In genomic region chr5:173327948-173328895, GRCh38 we compare ENCODE assay signal across 1 cellular context.
TF ChIP-seq lines count a peak whose summit lies in the region.

A gene with protein sequence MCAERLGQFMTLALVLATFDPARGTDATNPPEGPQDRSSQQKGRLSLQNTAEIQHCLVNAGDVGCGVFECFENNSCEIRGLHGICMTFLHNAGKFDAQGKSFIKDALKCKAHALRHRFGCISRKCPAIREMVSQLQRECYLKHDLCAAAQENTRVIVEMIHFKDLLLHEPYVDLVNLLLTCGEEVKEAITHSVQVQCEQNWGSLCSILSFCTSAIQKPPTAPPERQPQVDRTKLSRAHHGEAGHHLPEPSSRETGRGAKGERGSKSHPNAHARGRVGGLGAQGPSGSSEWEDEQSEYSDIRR (minus strand): TSS chr5:173328414. CDS start chr5:173328193, 221 bp downstream.

TF ChIP-seq in K562, 482 proteins besides CTCF, POLR2A, EP300 and RAD21 (continued from another document and continues in another):
- TF ChIP-seq, protein P1, sequence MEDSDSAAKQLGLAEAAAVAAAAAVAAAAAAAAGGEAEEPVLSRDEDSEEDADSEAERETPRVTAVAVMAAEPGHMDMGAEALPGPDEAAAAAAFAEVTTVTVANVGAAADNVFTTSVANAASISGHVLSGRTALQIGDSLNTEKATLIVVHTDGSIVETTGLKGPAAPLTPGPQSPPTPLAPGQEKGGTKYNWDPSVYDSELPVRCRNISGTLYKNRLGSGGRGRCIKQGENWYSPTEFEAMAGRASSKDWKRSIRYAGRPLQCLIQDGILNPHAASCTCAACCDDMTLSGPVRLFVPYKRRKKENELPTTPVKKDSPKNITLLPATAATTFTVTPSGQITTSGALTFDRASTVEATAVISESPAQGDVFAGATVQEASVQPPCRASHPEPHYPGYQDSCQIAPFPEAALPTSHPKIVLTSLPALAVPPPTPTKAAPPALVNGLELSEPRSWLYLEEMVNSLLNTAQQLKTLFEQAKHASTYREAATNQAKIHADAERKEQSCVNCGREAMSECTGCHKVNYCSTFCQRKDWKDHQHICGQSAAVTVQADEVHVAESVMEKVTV (CRISPR knock-in tag; IDR thresholded peaks at IDR 0.05): no peak
- TF ChIP-seq, protein P2, sequence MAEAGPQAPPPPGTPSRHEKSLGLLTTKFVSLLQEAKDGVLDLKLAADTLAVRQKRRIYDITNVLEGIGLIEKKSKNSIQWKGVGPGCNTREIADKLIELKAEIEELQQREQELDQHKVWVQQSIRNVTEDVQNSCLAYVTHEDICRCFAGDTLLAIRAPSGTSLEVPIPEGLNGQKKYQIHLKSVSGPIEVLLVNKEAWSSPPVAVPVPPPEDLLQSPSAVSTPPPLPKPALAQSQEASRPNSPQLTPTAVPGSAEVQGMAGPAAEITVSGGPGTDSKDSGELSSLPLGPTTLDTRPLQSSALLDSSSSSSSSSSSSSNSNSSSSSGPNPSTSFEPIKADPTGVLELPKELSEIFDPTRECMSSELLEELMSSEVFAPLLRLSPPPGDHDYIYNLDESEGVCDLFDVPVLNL (CRISPR knock-in tag; IDR thresholded peaks at IDR 0.05; ENCODE audit: low read depth): no peak
- TF ChIP-seq GABPB2 (CRISPR knock-in tag; conservative IDR thresholded peaks at IDR 0.05) (no peak), ELF1 (tag; IDR thresholded peaks at IDR 0.05) (peak; percentile 50), ZNF224 (CRISPR knock-in tag; IDR thresholded peaks at IDR 0.05) (peak; percentile 74; the same call in 1 of the 2 replicates), TSHZ1 (CRISPR knock-in tag; IDR thresholded peaks at IDR 0.05) (no peak), NUFIP1 (IDR thresholded peaks at IDR 0.05; ENCODE audit: partially characterized antibody) (no peak), MYC (IDR thresholded peaks at IDR 0.05; ENCODE audit: low read depth, low read length) (peak; percentile 67; the same call in 1 of the 2 replicates), MYC (CRISPR knock-in tag; IDR thresholded peaks at IDR 0.05; ENCODE audit: borderline replicate concordance, low read depth) (no peak), YY1 (IDR thresholded peaks at IDR 0.05; ENCODE audit: borderline replicate concordance in 1 of 3, control insufficient read depth in 1 of 3, extremely low read depth in 1 of 3, insufficient read depth in 3 of 3, insufficient read length in 1 of 3, insufficient replicate concordance in 2 of 3, low read depth in 1 of 3, low read length in 2 of 3) (peak in 1 of 3 experiments; percentile 15), RB1 (IDR thresholded peaks at IDR 0.05; ENCODE audit: low read depth) (0 out of 2 replicates have a peak, but pooled peaks have one; percentile 32), BCL6 (CRISPR knock-in tag; IDR thresholded peaks at IDR 0.05) (no peak), SMC3 (conservative IDR thresholded peaks at IDR 0.05; ENCODE audit: insufficient read depth, low read depth, low read length) (0 out of 2 replicates have a peak, but pooled peaks have one; percentile 1), ZNF121 (CRISPR knock-in tag; conservative IDR thresholded peaks at IDR 0.05) (no peak), RBFOX2 (IDR thresholded peaks at IDR 0.05; ENCODE audit: low read depth, low read length) (peak; percentile 92), ZNF445 (CRISPR knock-in tag; IDR thresholded peaks at IDR 0.05; ENCODE audit: low read depth) (no peak), HSF4 (CRISPR knock-in tag; IDR thresholded peaks at IDR 0.05; ENCODE audit: borderline replicate concordance) (no peak), CREM (IDR thresholded peaks at IDR 0.05; ENCODE audit: low read depth) (peak; percentile 44), ZNF695 (CRISPR knock-in tag; IDR thresholded peaks at IDR 0.05) (no peak), MEF2D (tag; conservative IDR thresholded peaks at IDR 0.05; ENCODE audit: low read depth) (no peak), HNRNPLL (IDR thresholded peaks at IDR 0.05; ENCODE audit: low read depth, low read length, poor library complexity, severe bottlenecking) (peak; percentile 75), U2AF1 (optimal IDR thresholded peaks at IDR 0.05; ENCODE audit: low read depth, low read length) (no peak), ZNF175 (CRISPR knock-in tag; IDR thresholded peaks at IDR 0.05; ENCODE audit: low read depth) (no peak), ZNF444 (CRISPR knock-in tag; IDR thresholded peaks at IDR 0.05) (no peak), PATZ1 (CRISPR knock-in tag; IDR thresholded peaks at IDR 0.05; ENCODE audit: borderline replicate concordance) (no peak), KLF13 (tag; IDR thresholded peaks at IDR 0.05; ENCODE audit: borderline replicate concordance, low read depth) (no peak), CREBBP (IDR thresholded peaks at IDR 0.05; ENCODE audit: low read depth, low read length) (no peak), FOXK2 (conservative IDR thresholded peaks at IDR 0.05 in 1 of 2, IDR thresholded peaks at IDR 0.05 in 1 of 2; ENCODE audit: low read depth in 2 of 2) (peak; percentile 92 to 95), RAD51 (IDR thresholded peaks at IDR 0.05; ENCODE audit: borderline replicate concordance, low read depth) (peak; percentile 70; the same call in 1 of the 2 replicates), ZNF57 (CRISPR knock-in tag; IDR thresholded peaks at IDR 0.05) (no peak), PHB (CRISPR knock-in tag; IDR thresholded peaks at IDR 0.05) (0 out of 2 replicates have a peak, but pooled peaks have one; percentile 45), NFE2 (IDR thresholded peaks at IDR 0.05; ENCODE audit: low read depth) (no peak), JUND (IDR thresholded peaks at IDR 0.05; ENCODE audit: borderline replicate concordance, low read depth, low read length) (no peak), JUND (tag; IDR thresholded peaks at IDR 0.05; ENCODE audit: borderline replicate concordance, low read depth, low read length) (peak; percentile 31; the same call in 1 of the 3 replicates), TFAM (CRISPR knock-in tag; conservative IDR thresholded peaks at IDR 0.05) (no peak), CBX1 (IDR thresholded peaks at IDR 0.05; ENCODE audit: low read depth) (0 out of 2 replicates have a peak, but pooled peaks have one; percentile 28)
- TF ChIP-seq, protein P3, sequence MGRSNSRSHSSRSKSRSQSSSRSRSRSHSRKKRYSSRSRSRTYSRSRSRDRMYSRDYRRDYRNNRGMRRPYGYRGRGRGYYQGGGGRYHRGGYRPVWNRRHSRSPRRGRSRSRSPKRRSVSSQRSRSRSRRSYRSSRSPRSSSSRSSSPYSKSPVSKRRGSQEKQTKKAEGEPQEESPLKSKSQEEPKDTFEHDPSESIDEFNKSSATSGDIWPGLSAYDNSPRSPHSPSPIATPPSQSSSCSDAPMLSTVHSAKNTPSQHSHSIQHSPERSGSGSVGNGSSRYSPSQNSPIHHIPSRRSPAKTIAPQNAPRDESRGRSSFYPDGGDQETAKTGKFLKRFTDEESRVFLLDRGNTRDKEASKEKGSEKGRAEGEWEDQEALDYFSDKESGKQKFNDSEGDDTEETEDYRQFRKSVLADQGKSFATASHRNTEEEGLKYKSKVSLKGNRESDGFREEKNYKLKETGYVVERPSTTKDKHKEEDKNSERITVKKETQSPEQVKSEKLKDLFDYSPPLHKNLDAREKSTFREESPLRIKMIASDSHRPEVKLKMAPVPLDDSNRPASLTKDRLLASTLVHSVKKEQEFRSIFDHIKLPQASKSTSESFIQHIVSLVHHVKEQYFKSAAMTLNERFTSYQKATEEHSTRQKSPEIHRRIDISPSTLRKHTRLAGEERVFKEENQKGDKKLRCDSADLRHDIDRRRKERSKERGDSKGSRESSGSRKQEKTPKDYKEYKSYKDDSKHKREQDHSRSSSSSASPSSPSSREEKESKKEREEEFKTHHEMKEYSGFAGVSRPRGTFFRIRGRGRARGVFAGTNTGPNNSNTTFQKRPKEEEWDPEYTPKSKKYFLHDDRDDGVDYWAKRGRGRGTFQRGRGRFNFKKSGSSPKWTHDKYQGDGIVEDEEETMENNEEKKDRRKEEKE (IDR thresholded peaks at IDR 0.05; ENCODE audit: borderline replicate concordance in 1 of 2, control insufficient read depth in 1 of 2, low read depth in 2 of 2, low read length in 1 of 2): no peak
- TF ChIP-seq, protein P4, sequence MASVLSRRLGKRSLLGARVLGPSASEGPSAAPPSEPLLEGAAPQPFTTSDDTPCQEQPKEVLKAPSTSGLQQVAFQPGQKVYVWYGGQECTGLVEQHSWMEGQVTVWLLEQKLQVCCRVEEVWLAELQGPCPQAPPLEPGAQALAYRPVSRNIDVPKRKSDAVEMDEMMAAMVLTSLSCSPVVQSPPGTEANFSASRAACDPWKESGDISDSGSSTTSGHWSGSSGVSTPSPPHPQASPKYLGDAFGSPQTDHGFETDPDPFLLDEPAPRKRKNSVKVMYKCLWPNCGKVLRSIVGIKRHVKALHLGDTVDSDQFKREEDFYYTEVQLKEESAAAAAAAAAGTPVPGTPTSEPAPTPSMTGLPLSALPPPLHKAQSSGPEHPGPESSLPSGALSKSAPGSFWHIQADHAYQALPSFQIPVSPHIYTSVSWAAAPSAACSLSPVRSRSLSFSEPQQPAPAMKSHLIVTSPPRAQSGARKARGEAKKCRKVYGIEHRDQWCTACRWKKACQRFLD (CRISPR knock-in tag; IDR thresholded peaks at IDR 0.05): peak; percentile 50; the same call in 1 of the 2 replicates
- TF ChIP-seq, protein P5, sequence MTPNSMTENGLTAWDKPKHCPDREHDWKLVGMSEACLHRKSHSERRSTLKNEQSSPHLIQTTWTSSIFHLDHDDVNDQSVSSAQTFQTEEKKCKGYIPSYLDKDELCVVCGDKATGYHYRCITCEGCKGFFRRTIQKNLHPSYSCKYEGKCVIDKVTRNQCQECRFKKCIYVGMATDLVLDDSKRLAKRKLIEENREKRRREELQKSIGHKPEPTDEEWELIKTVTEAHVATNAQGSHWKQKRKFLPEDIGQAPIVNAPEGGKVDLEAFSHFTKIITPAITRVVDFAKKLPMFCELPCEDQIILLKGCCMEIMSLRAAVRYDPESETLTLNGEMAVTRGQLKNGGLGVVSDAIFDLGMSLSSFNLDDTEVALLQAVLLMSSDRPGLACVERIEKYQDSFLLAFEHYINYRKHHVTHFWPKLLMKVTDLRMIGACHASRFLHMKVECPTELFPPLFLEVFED (CRISPR knock-in tag; conservative IDR thresholded peaks at IDR 0.05): 0 out of 2 replicates have a peak, but pooled peaks have one; percentile 30
- TF ChIP-seq, protein P6, sequence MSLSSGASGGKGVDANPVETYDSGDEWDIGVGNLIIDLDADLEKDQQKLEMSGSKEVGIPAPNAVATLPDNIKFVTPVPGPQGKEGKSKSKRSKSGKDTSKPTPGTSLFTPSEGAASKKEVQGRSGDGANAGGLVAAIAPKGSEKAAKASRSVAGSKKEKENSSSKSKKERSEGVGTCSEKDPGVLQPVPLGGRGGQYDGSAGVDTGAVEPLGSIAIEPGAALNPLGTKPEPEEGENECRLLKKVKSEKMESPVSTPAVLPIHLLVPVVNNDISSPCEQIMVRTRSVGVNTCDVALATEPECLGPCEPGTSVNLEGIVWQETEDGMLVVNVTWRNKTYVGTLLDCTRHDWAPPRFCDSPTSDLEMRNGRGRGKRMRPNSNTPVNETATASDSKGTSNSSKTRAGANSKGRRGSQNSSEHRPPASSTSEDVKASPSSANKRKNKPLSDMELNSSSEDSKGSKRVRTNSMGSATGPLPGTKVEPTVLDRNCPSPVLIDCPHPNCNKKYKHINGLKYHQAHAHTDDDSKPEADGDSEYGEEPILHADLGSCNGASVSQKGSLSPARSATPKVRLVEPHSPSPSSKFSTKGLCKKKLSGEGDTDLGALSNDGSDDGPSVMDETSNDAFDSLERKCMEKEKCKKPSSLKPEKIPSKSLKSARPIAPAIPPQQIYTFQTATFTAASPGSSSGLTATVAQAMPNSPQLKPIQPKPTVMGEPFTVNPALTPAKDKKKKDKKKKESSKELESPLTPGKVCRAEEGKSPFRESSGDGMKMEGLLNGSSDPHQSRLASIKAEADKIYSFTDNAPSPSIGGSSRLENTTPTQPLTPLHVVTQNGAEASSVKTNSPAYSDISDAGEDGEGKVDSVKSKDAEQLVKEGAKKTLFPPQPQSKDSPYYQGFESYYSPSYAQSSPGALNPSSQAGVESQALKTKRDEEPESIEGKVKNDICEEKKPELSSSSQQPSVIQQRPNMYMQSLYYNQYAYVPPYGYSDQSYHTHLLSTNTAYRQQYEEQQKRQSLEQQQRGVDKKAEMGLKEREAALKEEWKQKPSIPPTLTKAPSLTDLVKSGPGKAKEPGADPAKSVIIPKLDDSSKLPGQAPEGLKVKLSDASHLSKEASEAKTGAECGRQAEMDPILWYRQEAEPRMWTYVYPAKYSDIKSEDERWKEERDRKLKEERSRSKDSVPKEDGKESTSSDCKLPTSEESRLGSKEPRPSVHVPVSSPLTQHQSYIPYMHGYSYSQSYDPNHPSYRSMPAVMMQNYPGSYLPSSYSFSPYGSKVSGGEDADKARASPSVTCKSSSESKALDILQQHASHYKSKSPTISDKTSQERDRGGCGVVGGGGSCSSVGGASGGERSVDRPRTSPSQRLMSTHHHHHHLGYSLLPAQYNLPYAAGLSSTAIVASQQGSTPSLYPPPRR (CRISPR knock-in tag; IDR thresholded peaks at IDR 0.05; ENCODE audit: borderline replicate concordance): 0 out of 2 replicates have a peak, but pooled peaks have one; percentile 28
